ENCODE assay signal across 17 cellular contexts in the genomic region with DNA sequence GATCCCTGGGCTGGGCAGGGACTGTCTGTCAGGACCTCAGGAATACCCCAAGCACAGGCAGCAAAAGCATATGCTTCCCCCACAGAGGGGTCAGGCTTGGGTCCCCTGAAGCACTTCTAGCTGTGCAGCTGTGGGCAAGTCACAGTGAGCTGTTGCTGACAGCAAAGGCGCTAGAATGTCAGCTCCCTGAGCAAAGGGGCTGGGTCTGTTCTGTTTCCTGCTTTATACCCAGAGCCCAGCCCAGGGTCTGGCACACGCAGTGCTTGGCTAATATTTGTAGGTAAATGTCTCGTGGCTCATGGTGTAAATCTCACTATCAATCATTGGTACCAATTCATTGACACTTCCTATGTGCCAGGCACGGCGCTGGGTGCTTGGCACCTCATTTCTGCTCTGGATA. TPM values are rescaled to one million over a fixed set of nuclear protein-coding genes. Genes with fewer than 3 reads are reported as not detected.
"Had no signal": no experiment of that assay in that cellular context is flagged by ENCODE, and none has a peak within 500 bp of the region (broad histone marks: within the 10 kb centered on the region; RNA-seq: fewer than 3 reads in every experiment).

No MANE protein-coding gene starts in this region.

- H3K4me2 ChIP-seq: hepatocyte had no signal

- H3K27me3 ChIP-seq: adrenal gland, hepatocyte, ovary, testis had no signal

- H3K4me1 ChIP-seq: adrenal gland had no signal

- H3K4me3 Mint-ChIP-seq: activated naive CD4-positive, alpha-beta T cell treated with anti-CD3 and anti-CD28 coated beads, Interleukin-2, amount 10 ng/mL, durations not matched to agents 7 days and 5 days; central memory CD8-positive, alpha-beta T cell; stimulated activated naive CD8-positive, alpha-beta T cell treated with anti-CD3 and anti-CD28 coated beads, Interleukin-15, Interleukin-2, amounts not matched to agents 100 ng/mL and 50 ng/mL, for 24 hours had no signal

- H3K27ac ChIP-seq: adrenal gland, hepatocyte, ovary, testis had no signal

- H3K4me1 Mint-ChIP-seq: activated naive CD4-positive, alpha-beta T cell treated with anti-CD3 and anti-CD28 coated beads, Interleukin-2, amount 10 ng/mL, durations not matched to agents 7 days and 5 days; central memory CD8-positive, alpha-beta T cell had no signal

- H3K27ac Mint-ChIP-seq: activated naive CD4-positive, alpha-beta T cell treated with anti-CD3 and anti-CD28 coated beads, Interleukin-2, amount 10 ng/mL, durations not matched to agents 7 days and 5 days; activated T-helper 2 cell treated with anti-CD3 and anti-CD28 coated beads, Interferon-gamma antibody, Interleukin-2, Interleukin-4, amounts not matched to agents 10 μg/mL and 5 μg/mL and 100 μg/mL, durations not matched to agents 14 hours and 24 hours and 36 hours; stimulated activated naive CD8-positive, alpha-beta T cell treated with anti-CD3 and anti-CD28 coated beads, Interleukin-15, Interleukin-2, amounts not matched to agents 100 ng/mL and 50 ng/mL, for 24 hours had no signal

- H3K4me3 ChIP-seq: adrenal gland, hepatocyte, lung, ovary, testis had no signal

- H3K36me3 ChIP-seq: adrenal gland, ovary had no signal

- H2AFZ ChIP-seq: hepatocyte had no signal

- H3K9me3 ChIP-seq: adrenal gland, ovary, testis had no signal

- H3K79me2 ChIP-seq: hepatocyte had no signal

- DNase-seq: activated naive CD4-positive, alpha-beta T cell treated with anti-CD3 and anti-CD28 coated beads, Interleukin-2, amount 10 ng/mL, durations not matched to agents 7 days and 5 days; adrenal gland; cortex of kidney; effector CD8-positive, alpha-beta T cell; ovary; stimulated activated CD4-positive, alpha-beta T cell treated with anti-CD3 and anti-CD28 coated beads, Interleukin-15, amount 100 ng/mL, for 24 hours; stimulated activated CD4-positive, alpha-beta T cell treated with anti-CD3 and anti-CD28 coated beads, Interleukin-4, amount 100 ng/mL, for 24 hours; T-helper 2 cell; testis had no signal

- H3K27me3 Mint-ChIP-seq: central memory CD8-positive, alpha-beta T cell; stimulated activated naive CD8-positive, alpha-beta T cell treated with anti-CD3 and anti-CD28 coated beads, Interleukin-15, Interleukin-2, amounts not matched to agents 100 ng/mL and 50 ng/mL, for 24 hours had no signal

- FAIRE-seq: urothelium cell line had no signal

- H3K9me3 Mint-ChIP-seq: activated naive CD4-positive, alpha-beta T cell treated with anti-CD3 and anti-CD28 coated beads, Interleukin-2, amount 10 ng/mL, durations not matched to agents 7 days and 5 days; activated T-helper 2 cell treated with anti-CD3 and anti-CD28 coated beads, Interferon-gamma antibody, Interleukin-2, Interleukin-4, amounts not matched to agents 10 μg/mL and 5 μg/mL and 100 μg/mL, durations not matched to agents 14 hours and 24 hours and 36 hours; central memory CD8-positive, alpha-beta T cell; stimulated activated naive CD8-positive, alpha-beta T cell treated with anti-CD3 and anti-CD28 coated beads, Interleukin-15, Interleukin-2, amounts not matched to agents 100 ng/mL and 50 ng/mL, for 24 hours had no signal

- H3K36me3 Mint-ChIP-seq: activated naive CD4-positive, alpha-beta T cell treated with anti-CD3 and anti-CD28 coated beads, Interleukin-2, amount 10 ng/mL, durations not matched to agents 7 days and 5 days had no signal

RNA-seq across cellular contexts. Expression of a gene that starts 53.7 kb away (rescaled TPM):
- total RNA-seq: adrenal gland, hepatocyte, ovary, renal cortical epithelial cell, testis had no signal
- polyA plus RNA-seq: hepatocyte, neural cell had no signal
